ENCODE assay signal across 2 cellular contexts in the genomic region with DNA sequence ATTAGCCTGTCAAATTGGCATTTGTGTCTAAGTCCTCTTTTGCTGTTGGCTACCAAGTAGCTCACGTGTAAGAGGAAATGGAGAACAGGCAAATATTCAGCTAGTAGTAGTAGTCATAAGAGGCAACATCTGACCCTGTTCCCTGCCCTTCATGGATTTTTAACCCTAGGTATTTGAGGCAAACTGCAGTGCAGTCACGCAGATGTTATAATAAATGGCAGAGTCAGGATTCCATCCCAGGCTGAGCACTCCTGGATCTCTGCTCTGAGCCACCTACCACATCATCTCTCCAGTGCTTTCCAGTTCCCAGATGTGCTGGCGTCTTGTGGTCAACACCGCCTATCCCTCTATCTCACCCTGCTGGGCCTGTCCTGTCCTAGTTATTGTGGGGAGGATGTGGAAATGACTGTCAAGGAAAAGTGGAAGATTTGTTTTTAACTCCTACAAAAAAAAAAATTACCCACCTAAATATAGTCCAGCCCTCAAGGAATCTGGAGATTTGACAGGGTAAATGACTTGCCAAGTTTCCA.
TF ChIP-seq lines count a peak whose summit lies in the region.

No MANE protein-coding gene starts in this region.

TF ChIP-seq in H1, 55 proteins besides CTCF, POLR2A, EP300 and RAD21 (continued from another document):
- TF ChIP-seq, protein P1, sequence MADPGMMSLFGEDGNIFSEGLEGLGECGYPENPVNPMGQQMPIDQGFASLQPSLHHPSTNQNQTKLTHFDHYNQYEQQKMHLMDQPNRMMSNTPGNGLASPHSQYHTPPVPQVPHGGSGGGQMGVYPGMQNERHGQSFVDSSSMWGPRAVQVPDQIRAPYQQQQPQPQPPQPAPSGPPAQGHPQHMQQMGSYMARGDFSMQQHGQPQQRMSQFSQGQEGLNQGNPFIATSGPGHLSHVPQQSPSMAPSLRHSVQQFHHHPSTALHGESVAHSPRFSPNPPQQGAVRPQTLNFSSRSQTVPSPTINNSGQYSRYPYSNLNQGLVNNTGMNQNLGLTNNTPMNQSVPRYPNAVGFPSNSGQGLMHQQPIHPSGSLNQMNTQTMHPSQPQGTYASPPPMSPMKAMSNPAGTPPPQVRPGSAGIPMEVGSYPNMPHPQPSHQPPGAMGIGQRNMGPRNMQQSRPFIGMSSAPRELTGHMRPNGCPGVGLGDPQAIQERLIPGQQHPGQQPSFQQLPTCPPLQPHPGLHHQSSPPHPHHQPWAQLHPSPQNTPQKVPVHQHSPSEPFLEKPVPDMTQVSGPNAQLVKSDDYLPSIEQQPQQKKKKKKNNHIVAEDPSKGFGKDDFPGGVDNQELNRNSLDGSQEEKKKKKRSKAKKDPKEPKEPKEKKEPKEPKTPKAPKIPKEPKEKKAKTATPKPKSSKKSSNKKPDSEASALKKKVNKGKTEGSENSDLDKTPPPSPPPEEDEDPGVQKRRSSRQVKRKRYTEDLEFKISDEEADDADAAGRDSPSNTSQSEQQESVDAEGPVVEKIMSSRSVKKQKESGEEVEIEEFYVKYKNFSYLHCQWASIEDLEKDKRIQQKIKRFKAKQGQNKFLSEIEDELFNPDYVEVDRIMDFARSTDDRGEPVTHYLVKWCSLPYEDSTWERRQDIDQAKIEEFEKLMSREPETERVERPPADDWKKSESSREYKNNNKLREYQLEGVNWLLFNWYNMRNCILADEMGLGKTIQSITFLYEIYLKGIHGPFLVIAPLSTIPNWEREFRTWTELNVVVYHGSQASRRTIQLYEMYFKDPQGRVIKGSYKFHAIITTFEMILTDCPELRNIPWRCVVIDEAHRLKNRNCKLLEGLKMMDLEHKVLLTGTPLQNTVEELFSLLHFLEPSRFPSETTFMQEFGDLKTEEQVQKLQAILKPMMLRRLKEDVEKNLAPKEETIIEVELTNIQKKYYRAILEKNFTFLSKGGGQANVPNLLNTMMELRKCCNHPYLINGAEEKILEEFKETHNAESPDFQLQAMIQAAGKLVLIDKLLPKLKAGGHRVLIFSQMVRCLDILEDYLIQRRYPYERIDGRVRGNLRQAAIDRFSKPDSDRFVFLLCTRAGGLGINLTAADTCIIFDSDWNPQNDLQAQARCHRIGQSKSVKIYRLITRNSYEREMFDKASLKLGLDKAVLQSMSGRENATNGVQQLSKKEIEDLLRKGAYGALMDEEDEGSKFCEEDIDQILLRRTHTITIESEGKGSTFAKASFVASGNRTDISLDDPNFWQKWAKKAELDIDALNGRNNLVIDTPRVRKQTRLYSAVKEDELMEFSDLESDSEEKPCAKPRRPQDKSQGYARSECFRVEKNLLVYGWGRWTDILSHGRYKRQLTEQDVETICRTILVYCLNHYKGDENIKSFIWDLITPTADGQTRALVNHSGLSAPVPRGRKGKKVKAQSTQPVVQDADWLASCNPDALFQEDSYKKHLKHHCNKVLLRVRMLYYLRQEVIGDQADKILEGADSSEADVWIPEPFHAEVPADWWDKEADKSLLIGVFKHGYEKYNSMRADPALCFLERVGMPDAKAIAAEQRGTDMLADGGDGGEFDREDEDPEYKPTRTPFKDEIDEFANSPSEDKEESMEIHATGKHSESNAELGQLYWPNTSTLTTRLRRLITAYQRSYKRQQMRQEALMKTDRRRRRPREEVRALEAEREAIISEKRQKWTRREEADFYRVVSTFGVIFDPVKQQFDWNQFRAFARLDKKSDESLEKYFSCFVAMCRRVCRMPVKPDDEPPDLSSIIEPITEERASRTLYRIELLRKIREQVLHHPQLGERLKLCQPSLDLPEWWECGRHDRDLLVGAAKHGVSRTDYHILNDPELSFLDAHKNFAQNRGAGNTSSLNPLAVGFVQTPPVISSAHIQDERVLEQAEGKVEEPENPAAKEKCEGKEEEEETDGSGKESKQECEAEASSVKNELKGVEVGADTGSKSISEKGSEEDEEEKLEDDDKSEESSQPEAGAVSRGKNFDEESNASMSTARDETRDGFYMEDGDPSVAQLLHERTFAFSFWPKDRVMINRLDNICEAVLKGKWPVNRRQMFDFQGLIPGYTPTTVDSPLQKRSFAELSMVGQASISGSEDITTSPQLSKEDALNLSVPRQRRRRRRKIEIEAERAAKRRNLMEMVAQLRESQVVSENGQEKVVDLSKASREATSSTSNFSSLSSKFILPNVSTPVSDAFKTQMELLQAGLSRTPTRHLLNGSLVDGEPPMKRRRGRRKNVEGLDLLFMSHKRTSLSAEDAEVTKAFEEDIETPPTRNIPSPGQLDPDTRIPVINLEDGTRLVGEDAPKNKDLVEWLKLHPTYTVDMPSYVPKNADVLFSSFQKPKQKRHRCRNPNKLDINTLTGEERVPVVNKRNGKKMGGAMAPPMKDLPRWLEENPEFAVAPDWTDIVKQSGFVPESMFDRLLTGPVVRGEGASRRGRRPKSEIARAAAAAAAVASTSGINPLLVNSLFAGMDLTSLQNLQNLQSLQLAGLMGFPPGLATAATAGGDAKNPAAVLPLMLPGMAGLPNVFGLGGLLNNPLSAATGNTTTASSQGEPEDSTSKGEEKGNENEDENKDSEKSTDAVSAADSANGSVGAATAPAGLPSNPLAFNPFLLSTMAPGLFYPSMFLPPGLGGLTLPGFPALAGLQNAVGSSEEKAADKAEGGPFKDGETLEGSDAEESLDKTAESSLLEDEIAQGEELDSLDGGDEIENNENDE (IDR thresholded peaks at IDR 0.05; ENCODE audit: insufficient replicate concordance, low read length): no peak
- TF ChIP-seq POLR2AphosphoS5 (IDR thresholded peaks at IDR 0.05; ENCODE audit: low read depth, low read length) (no peak), KDM1A (IDR thresholded peaks at IDR 0.05; ENCODE audit: borderline replicate concordance, low read length) (no peak), JUND (IDR thresholded peaks at IDR 0.05; ENCODE audit: low read length) (no peak), SP1 (IDR thresholded peaks at IDR 0.05; ENCODE audit: low read depth, low read length) (no peak), BRCA1 (IDR thresholded peaks at IDR 0.05; ENCODE audit: low read depth, low read length) (no peak), HDAC6 (IDR thresholded peaks at IDR 0.05; ENCODE audit: low read depth, low read length) (no peak)
- TF ChIP-seq, protein P2, sequence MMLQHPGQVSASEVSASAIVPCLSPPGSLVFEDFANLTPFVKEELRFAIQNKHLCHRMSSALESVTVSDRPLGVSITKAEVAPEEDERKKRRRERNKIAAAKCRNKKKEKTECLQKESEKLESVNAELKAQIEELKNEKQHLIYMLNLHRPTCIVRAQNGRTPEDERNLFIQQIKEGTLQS (IDR thresholded peaks at IDR 0.05; ENCODE audit: insufficient read depth, low read depth, low read length): no peak
- TF ChIP-seq, protein P3, sequence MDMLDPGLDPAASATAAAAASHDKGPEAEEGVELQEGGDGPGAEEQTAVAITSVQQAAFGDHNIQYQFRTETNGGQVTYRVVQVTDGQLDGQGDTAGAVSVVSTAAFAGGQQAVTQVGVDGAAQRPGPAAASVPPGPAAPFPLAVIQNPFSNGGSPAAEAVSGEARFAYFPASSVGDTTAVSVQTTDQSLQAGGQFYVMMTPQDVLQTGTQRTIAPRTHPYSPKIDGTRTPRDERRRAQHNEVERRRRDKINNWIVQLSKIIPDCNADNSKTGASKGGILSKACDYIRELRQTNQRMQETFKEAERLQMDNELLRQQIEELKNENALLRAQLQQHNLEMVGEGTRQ (IDR thresholded peaks at IDR 0.05; ENCODE audit: low read length): no peak

TF ChIP-seq in HEK293T, 16 proteins besides CTCF, POLR2A, EP300 and RAD21 (continued from another document):
- TF ChIP-seq, protein P4, sequence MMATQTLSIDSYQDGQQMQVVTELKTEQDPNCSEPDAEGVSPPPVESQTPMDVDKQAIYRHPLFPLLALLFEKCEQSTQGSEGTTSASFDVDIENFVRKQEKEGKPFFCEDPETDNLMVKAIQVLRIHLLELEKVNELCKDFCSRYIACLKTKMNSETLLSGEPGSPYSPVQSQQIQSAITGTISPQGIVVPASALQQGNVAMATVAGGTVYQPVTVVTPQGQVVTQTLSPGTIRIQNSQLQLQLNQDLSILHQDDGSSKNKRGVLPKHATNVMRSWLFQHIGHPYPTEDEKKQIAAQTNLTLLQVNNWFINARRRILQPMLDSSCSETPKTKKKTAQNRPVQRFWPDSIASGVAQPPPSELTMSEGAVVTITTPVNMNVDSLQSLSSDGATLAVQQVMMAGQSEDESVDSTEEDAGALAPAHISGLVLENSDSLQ (IDR thresholded peaks at IDR 0.05): no peak
- TF ChIP-seq HDGF (IDR thresholded peaks at IDR 0.05; ENCODE audit: borderline replicate concordance) (no peak), ARNT (IDR thresholded peaks at IDR 0.05) (no peak), L3MBTL2 (conservative IDR thresholded peaks at IDR 0.05) (no peak), FOXM1 (IDR thresholded peaks at IDR 0.05; ENCODE audit: borderline replicate concordance) (no peak), ZNF384 (IDR thresholded peaks at IDR 0.05) (no peak), LEF1 (IDR thresholded peaks at IDR 0.05; ENCODE audit: borderline replicate concordance) (no peak), SP1 (IDR thresholded peaks at IDR 0.05) (no peak)
